39 cellular contexts compared by ENCODE assay signal in genomic region chr14:95635051-95635450, GRCh38. TPM values are rescaled to one million over a fixed set of nuclear protein-coding genes. Genes with fewer than 3 reads are reported as not detected.
"Had no signal": no experiment of that assay in that cellular context is flagged by ENCODE, and none has a peak within 500 bp of the region (broad histone marks: within the 10 kb centered on the region; RNA-seq: fewer than 3 reads in every experiment).

No MANE protein-coding gene starts in this region.

- H3K9me3 Mint-ChIP-seq: activated T-cell treated with anti-CD3 and anti-CD28 coated beads, Interleukin-2, amount 50 U/mL, for 4 hours; central memory CD8-positive, alpha-beta T cell had no signal

- H3K27me3 Mint-ChIP-seq: activated CD4-positive, alpha-beta T cell treated with anti-CD3 and anti-CD28 coated beads, Interleukin-2, amount 10 ng/mL, durations not matched to agents 24 days and 14 days had no signal

- H3K27ac Mint-ChIP-seq: activated B cell treated with CpG ODN at 0.5 μM for 24 hours; activated CD4-positive, alpha-beta memory T cell treated with anti-CD3 and anti-CD28 coated beads for 36 hours; activated CD4-positive, alpha-beta T cell treated with anti-CD3 and anti-CD28 coated beads, Interleukin-2, amount 10 ng/mL, durations not matched to agents 24 days and 14 days; activated CD8-positive, alpha-beta T cell treated with anti-CD3 and anti-CD28 coated beads for 36 hours; activated naive CD4-positive, alpha-beta T cell treated with anti-CD3 and anti-CD28 coated beads for 36 hours; activated naive CD4-positive, alpha-beta T cell treated with anti-CD3 and anti-CD28 coated beads, Interleukin-2, amount 50 U/mL, for 72 hours; activated naive CD8-positive, alpha-beta T cell treated with anti-CD3 and anti-CD28 coated beads for 36 hours; activated T-cell treated with anti-CD3 and anti-CD28 coated beads, Interleukin-2, amount 50 U/mL, for 72 hours; activated T-helper 1 cell treated with anti-CD3 and anti-CD28 coated beads, Interleukin-12 subunit alpha, Interleukin-12 subunit beta, Interleukin-2, Interleukin-4 antibody, amounts not matched to agents 30 ng/mL and 10 ng/mL and 1 ng/mL, durations not matched to agents 14 hours and 24 hours and 36 hours; activated T-helper 17 cell treated with anti-CD3 and anti-CD28 coated beads, Interleukin-2, amount 50 U/mL, for 72 hours; T-cell; T-helper 17 cell had no signal

- H3K36me3 Mint-ChIP-seq: activated CD4-positive, alpha-beta memory T cell treated with anti-CD3 and anti-CD28 coated beads for 36 hours; activated naive CD4-positive, alpha-beta T cell treated with anti-CD3 and anti-CD28 coated beads, Interleukin-2, amount 50 U/mL, for 72 hours; activated naive CD8-positive, alpha-beta T cell treated with anti-CD3 and anti-CD28 coated beads for 36 hours; T-cell had no signal

- H3K4me3 Mint-ChIP-seq: activated B cell treated with CpG ODN at 0.5 μM for 24 hours; activated CD4-positive, alpha-beta memory T cell treated with anti-CD3 and anti-CD28 coated beads for 36 hours; activated CD4-positive, alpha-beta T cell treated with anti-CD3 and anti-CD28 coated beads, Interleukin-2, amount 10 ng/mL, durations not matched to agents 24 days and 14 days; activated CD8-positive, alpha-beta T cell treated with anti-CD3 and anti-CD28 coated beads for 36 hours; activated naive CD4-positive, alpha-beta T cell treated with anti-CD3 and anti-CD28 coated beads for 36 hours; activated naive CD8-positive, alpha-beta T cell treated with anti-CD3 and anti-CD28 coated beads for 36 hours; activated T-cell treated with anti-CD3 and anti-CD28 coated beads, Interleukin-2, amount 50 U/mL, for 4 hours; activated T-cell treated with anti-CD3 and anti-CD28 coated beads, Interleukin-2, amount 50 U/mL, for 72 hours; activated T-helper 1 cell treated with anti-CD3 and anti-CD28 coated beads, Interleukin-12 subunit alpha, Interleukin-12 subunit beta, Interleukin-2, Interleukin-4 antibody, amounts not matched to agents 30 ng/mL and 10 ng/mL and 1 ng/mL, durations not matched to agents 14 hours and 24 hours and 36 hours; activated T-helper 17 cell treated with anti-CD3 and anti-CD28 coated beads, Interleukin-2, amount 50 U/mL, for 72 hours; central memory CD8-positive, alpha-beta T cell; T-cell; T-helper 17 cell had no signal

- H3K9me3 ChIP-seq: adrenal gland, body of pancreas had no signal

- DNase-seq: activated B cell treated with CpG ODN at 0.5 μM for 24 hours; activated CD4-positive, alpha-beta memory T cell treated with anti-CD3 and anti-CD28 coated beads for 36 hours; activated CD4-positive, alpha-beta T cell treated with anti-CD3 and anti-CD28 coated beads for 4 hours; activated CD4-positive, alpha-beta T cell treated with anti-CD3 and anti-CD28 coated beads, Interleukin-2, amount 10 ng/mL, durations not matched to agents 24 days and 14 days; activated CD4-positive, alpha-beta T cell treated with anti-CD3 and anti-CD28 coated beads, Interleukin-2, amount 50 U/mL, for 1 hour; activated CD4-positive, alpha-beta T cell treated with anti-CD3 and anti-CD28 coated beads, Interleukin-2, amount 50 U/mL, for 4 hours; activated CD4-positive, CD25-positive, alpha-beta regulatory T cell treated with anti-CD3 and anti-CD28 coated beads, Interleukin-2, amount 50 U/mL, for 72 hours; activated CD8-positive, alpha-beta memory T cell treated with anti-CD3 and anti-CD28 coated beads, Interleukin-2, amount 50 U/mL, for 4 hours; activated CD8-positive, alpha-beta T cell treated with anti-CD3 and anti-CD28 coated beads for 36 hours; activated effector memory CD4-positive, alpha-beta T cell treated with anti-CD3 and anti-CD28 coated beads, Interleukin-2, amount 50 U/mL, for 16 hours; activated gamma-delta T cell treated with Interleukin-2 at 50 U/mL for 16 hours; activated naive CD4-positive, alpha-beta T cell; activated naive CD4-positive, alpha-beta T cell treated with anti-CD3 and anti-CD28 coated beads for 36 hours; activated naive CD4-positive, alpha-beta T cell treated with anti-CD3 and anti-CD28 coated beads, Interleukin-2, amount 50 U/mL, for 16 hours; activated naive CD8-positive, alpha-beta T cell treated with anti-CD3 and anti-CD28 coated beads for 36 hours; activated T-cell treated with anti-CD3 and anti-CD28 coated beads for 4 hours; activated T-cell treated with anti-CD3 and anti-CD28 coated beads, Interleukin-2, amount 50 U/mL, for 1 hour; activated T-cell treated with anti-CD3 and anti-CD28 coated beads, Interleukin-2, amount 50 U/mL, for 4 hours; activated T-cell treated with anti-CD3 and anti-CD28 coated beads, Interleukin-2, amount 50 U/mL, for 72 hours; adrenal gland; amniotic stem cell; aorta; body of pancreas; brain microvascular endothelial cell; caudate nucleus; cerebellar nuclear complex; T-cell; T-helper 17 cell; T1000 had no signal

- H3K4me1 ChIP-seq: adrenal gland, body of pancreas, breast epithelium had no signal

- H3K36me3 ChIP-seq: adrenal gland, brain microvascular endothelial cell, breast epithelium had no signal

- H3K4me3 ChIP-seq: adrenal gland, body of pancreas, breast epithelium had no signal

- H3K27ac ChIP-seq: adrenal gland, body of pancreas, brain microvascular endothelial cell, breast epithelium, VCaP had no signal

- ATAC-seq: activated CD8-positive, alpha-beta T cell treated with anti-CD3 and anti-CD28 coated beads for 36 hours; activated naive CD4-positive, alpha-beta T cell treated with anti-CD3 and anti-CD28 coated beads, Interleukin-2, amount 50 U/mL, for 72 hours; activated T-cell treated with anti-CD3 and anti-CD28 coated beads, Interleukin-2, amount 50 U/mL, for 4 hours; activated T-cell treated with anti-CD3 and anti-CD28 coated beads, Interleukin-2, amount 50 U/mL, for 72 hours; activated T-helper 17 cell treated with anti-CD3 and anti-CD28 coated beads, Interleukin-2, amount 50 U/mL, for 72 hours; body of pancreas; T-cell; T-helper 17 cell had no signal

- H3K27me3 ChIP-seq: adrenal gland, body of pancreas, brain microvascular endothelial cell had no signal

- H3K4me1 Mint-ChIP-seq: activated B cell treated with CpG ODN at 0.5 μM for 24 hours; activated CD4-positive, alpha-beta T cell treated with anti-CD3 and anti-CD28 coated beads, Interleukin-2, amount 10 ng/mL, durations not matched to agents 24 days and 14 days; activated naive CD8-positive, alpha-beta T cell treated with anti-CD3 and anti-CD28 coated beads for 36 hours; activated T-helper 17 cell treated with anti-CD3 and anti-CD28 coated beads, Interleukin-2, amount 50 U/mL, for 72 hours; central memory CD8-positive, alpha-beta T cell; T-cell; T-helper 17 cell had no signal

RNA-seq across cellular contexts. Expression of gene TCL1B, which starts 51.2 kb away (rescaled TPM):
- total RNA-seq: activated CD4-positive, alpha-beta memory T cell treated with anti-CD3 and anti-CD28 coated beads for 36 hours; activated CD4-positive, alpha-beta T cell treated with anti-CD3 and anti-CD28 coated beads, Interleukin-2, amount 10 ng/mL, durations not matched to agents 24 days and 14 days; activated CD8-positive, alpha-beta memory T cell treated with anti-CD3 and anti-CD28 coated beads for 36 hours; activated CD8-positive, alpha-beta T cell treated with anti-CD3 and anti-CD28 coated beads for 36 hours; activated naive CD4-positive, alpha-beta T cell treated with anti-CD3 and anti-CD28 coated beads for 36 hours; activated naive CD4-positive, alpha-beta T cell treated with anti-CD3 and anti-CD28 coated beads, Interleukin-2, amount 50 U/mL, for 72 hours; activated naive CD8-positive, alpha-beta T cell treated with anti-CD3 and anti-CD28 coated beads for 36 hours; activated T-cell treated with anti-CD3 and anti-CD28 coated beads, Interleukin-2, amount 50 U/mL, for 4 hours; activated T-cell treated with anti-CD3 and anti-CD28 coated beads, Interleukin-2, amount 50 U/mL, for 72 hours; activated T-helper 1 cell treated with anti-CD3 and anti-CD28 coated beads, Interleukin-12 subunit alpha, Interleukin-12 subunit beta, Interleukin-2, Interleukin-4 antibody, amounts not matched to agents 30 ng/mL and 10 ng/mL and 1 ng/mL, durations not matched to agents 14 hours and 24 hours and 36 hours; activated T-helper 17 cell treated with anti-CD3 and anti-CD28 coated beads, Interleukin-2, amount 50 U/mL, for 72 hours; adrenal gland; aorta; astrocyte; body of pancreas; breast epithelium; T-helper 1 cell treated with Interleukin-12 subunit alpha and Interleukin-12 subunit beta and Interleukin-4 antibody, amounts not matched to agents 30 ng/mL and 1 ng/mL, for 36 hours; T-helper 17 cell; T-helper 2 cell treated with Interferon-gamma antibody and Interleukin-4, amounts not matched to agents 100 ng/mL and 5 ng/mL, for 36 hours had no signal
- polyA plus RNA-seq: aorta had no signal
